In genomic region chr9:73104342-73104741, GRCh38 we compare ENCODE assay signal across 25 cellular contexts. TPM values are rescaled to one million over a fixed set of nuclear protein-coding genes. Genes with fewer than 3 reads are reported as not detected.
A peak's percentile ranks its signal among the peaks of the same experiment; 100 is the strongest.
DNase-seq lines count a peak whose midpoint lies in the region; ATAC-seq and TF ChIP-seq lines count a peak whose summit lies in the region.
"Had no signal": no experiment of that assay in that cellular context is flagged by ENCODE, and none has a peak within 500 bp of the region (broad histone marks: within the 10 kb centered on the region; RNA-seq: fewer than 3 reads in every experiment).

No MANE protein-coding gene starts in this region.

- H3K4me1 ChIP-seq in HCT116 (ENCODE audit: control insufficient read depth in 1 of 2, insufficient read depth in 2 of 2, low read length in 2 of 2): peaks cover 0 to 12% of the 10 kb centered on the region in 2 experiments; a peak in 2 of 4 replicates
- H3K4me1 ChIP-seq: BLaER1 treated with 17β-estradiol and CSF1 and Interleukin-3, amounts not matched to agents 10 nM and 100 nM; SJSA1 had no signal

- no TSS peak for BruUV-seq in HCT116 (replicated peaks; lab: Mats Ljungman, UMichigan)

- CTCF ChIA-PET in HCT116 (lab: Charles Lee): no interaction called here

- H3K9me3 ChIP-seq in HCT116 (ENCODE audit: control insufficient read depth in 1 of 2, insufficient read depth in 1 of 2, low read depth in 1 of 2, low read length in 2 of 2): no peaks in the 10 kb centered on the region
- H3K9me3 ChIP-seq: A549; BLaER1 treated with 17β-estradiol and CSF1 and Interleukin-3, amounts not matched to agents 10 nM and 100 nM; SJSA1 had no signal

- no peak overlapping the region for H3K27ac ChIP-seq in HCT116 (ENCODE audit: low read depth, low read length)
- H3K27ac ChIP-seq: BLaER1 treated with 17β-estradiol and CSF1 and Interleukin-3, amounts not matched to agents 10 nM and 100 nM; HL-60; SJSA1 had no signal

- DNase-seq in HCT116 (ENCODE audit: low read depth, low spot score) (no peak), dermis microvascular lymphatic vessel endothelial cell (ENCODE audit: low read depth in 2 of 2) (peak; percentile 31 to 35), neural crest cell (ENCODE audit: low read depth, low spot score) (no peak), retinal pigment epithelial cell (ENCODE audit: low read depth) (peak; percentile 80)
- DNase-seq: AML-193; CD4-positive, alpha-beta T cell; H7; HFFc6; Karpas-422; NCI-H1105; NCI-H1436 treated with DMSO at 0.1 percent for 48 hours; NCI-H187 treated with DMSO at 0.1 percent for 48 hours; NCI-H2171 treated with DMSO at 0.1 percent for 48 hours; NCI-H446; NCI-H524 treated with DMSO at 0.1 percent for 48 hours; NCI-H774; Right ventricle myocardium superior; RPMI8226 had no signal

- no peaks in the 10 kb centered on the region for H3K27me3 Mint-ChIP-seq in neural crest cell (ENCODE audit: low read depth)
- H3K27me3 Mint-ChIP-seq: CD4-positive, alpha-beta T cell had no signal

- H2AFZ ChIP-seq in HCT116 (ENCODE audit: low read depth, low read length, poor library complexity, severe bottlenecking): peak overlapping the region; percentile 23

- H3K9me2 ChIP-seq in HCT116 (ENCODE audit: insufficient read depth): no peaks in the 10 kb centered on the region

- TF ChIP-seq RAD21 in HCT116 (IDR thresholded peaks at IDR 0.05; ENCODE audit: low read depth): no peak

- H3K36me3 Mint-ChIP-seq in neural crest cell (ENCODE audit: low read depth): no peaks in the 10 kb centered on the region

- ATAC-seq in HCT116 (no peak), GM19467 (IDR thresholded peaks at IDR 0.05; ENCODE audit: unreplicated experiment) (no peak), HG03469 (IDR thresholded peaks at IDR 0.05; ENCODE audit: unreplicated experiment) (no peak), HG03439 (IDR thresholded peaks at IDR 0.05; ENCODE audit: unreplicated experiment) (no peak)
- ATAC-seq: A549 had no signal

- H3K27me3 ChIP-seq in HCT116 (ENCODE audit: insufficient read depth, low read length): no peaks in the 10 kb centered on the region
- H3K27me3 ChIP-seq: BLaER1 treated with 17β-estradiol and CSF1 and Interleukin-3, amounts not matched to agents 10 nM and 100 nM; SJSA1 had no signal

- no peaks in the 10 kb centered on the region for H3K79me2 ChIP-seq in HCT116 (ENCODE audit: insufficient read depth, low read length)

- POLR2A ChIA-PET in HCT116 (lab: Charles Lee): no interaction called here

- no peak overlapping the region for H3K9ac ChIP-seq in HCT116 (ENCODE audit: low read length)
- H3K9ac ChIP-seq: BLaER1 treated with 17β-estradiol and CSF1 and Interleukin-3, amounts not matched to agents 10 nM and 100 nM had no signal

- H3K4me3 Mint-ChIP-seq in neural crest cell: no peak overlapping the region
- H3K4me3 Mint-ChIP-seq: CD4-positive, alpha-beta T cell; HFFc6 had no signal

- no peaks in the 10 kb centered on the region for H4K20me1 ChIP-seq in HCT116 (ENCODE audit: insufficient read depth)
- H4K20me1 ChIP-seq: BLaER1 treated with 17β-estradiol and CSF1 and Interleukin-3, amounts not matched to agents 10 nM and 100 nM had no signal

- no peak for TF ChIP-seq CTCF in HCT116 (IDR thresholded peaks at IDR 0.05 in 2 of 3, conservative IDR thresholded peaks at IDR 0.05 in 1 of 3; ENCODE audit: borderline replicate concordance in 1 of 3, insufficient read depth in 1 of 3, low read depth in 2 of 3, low read length in 2 of 3)
- no peak for TF ChIP-seq CTCF in neural crest cell (conservative IDR thresholded peaks at IDR 0.05)
- TF ChIP-seq CTCF in retinal pigment epithelial cell (conservative IDR thresholded peaks at IDR 0.05; ENCODE audit: low read depth, low read length): no peak

- H3K4me3 ChIP-seq in HCT116 (replicated peaks in 1 of 2; ENCODE audit: low read depth in 1 of 2, low read length in 2 of 2) (no peak overlapping the region), retinal pigment epithelial cell (ENCODE audit: low read length) (no peak overlapping the region)
- H3K4me3 ChIP-seq: A549; BLaER1 treated with 17β-estradiol and CSF1 and Interleukin-3, amounts not matched to agents 10 nM and 100 nM; SJSA1 had no signal

- H3K36me3 ChIP-seq in HCT116 (ENCODE audit: control insufficient read depth in 1 of 2, insufficient read depth in 2 of 2, low read length in 2 of 2): no peaks in the 10 kb centered on the region
- H3K36me3 ChIP-seq: BLaER1 treated with 17β-estradiol and CSF1 and Interleukin-3, amounts not matched to agents 10 nM and 100 nM; SJSA1 had no signal

- intact Hi-C loops in HCT116 (cut with micrococcal nuclease): loop anchor here (5.0 kb wide), 1 partner anchor 77 kb away; no protein-coding TSS in a partner anchor

- RAD21 ChIA-PET in HCT116 (lab: Charles Lee; ENCODE audit: low non-redundant PET in 1 of 2, low total read pairs in 2 of 2, uncharacterized antibody in 2 of 2, unreplicated experiment in 2 of 2): no interaction called here

- H3K4me2 ChIP-seq in HCT116 (ENCODE audit: low read length): no peak overlapping the region
- H3K4me2 ChIP-seq: A549; BLaER1 treated with 17β-estradiol and CSF1 and Interleukin-3, amounts not matched to agents 10 nM and 100 nM had no signal

- H3K9me3 Mint-ChIP-seq in neural crest cell: peaks cover 2% of the 10 kb centered on the region
- H3K9me3 Mint-ChIP-seq: CD4-positive, alpha-beta T cell; HFFc6 had no signal

- no peaks in the 10 kb centered on the region for H3K4me1 Mint-ChIP-seq in neural crest cell

- H3K27ac Mint-ChIP-seq in neural crest cell (ENCODE audit: unreplicated experiment): peak overlapping the region; percentile 3
- H3K27ac Mint-ChIP-seq: CD4-positive, alpha-beta T cell; HFFc6 had no signal

- no peak for TF ChIP-seq POLR2A in HCT116 (IDR thresholded peaks at IDR 0.05; ENCODE audit: borderline replicate concordance, extremely low read depth, insufficient read depth, insufficient read length)

TF ChIP-seq in HCT116, 20 proteins besides CTCF, POLR2A, EP300 and RAD21:
- TF ChIP-seq, protein P1, sequence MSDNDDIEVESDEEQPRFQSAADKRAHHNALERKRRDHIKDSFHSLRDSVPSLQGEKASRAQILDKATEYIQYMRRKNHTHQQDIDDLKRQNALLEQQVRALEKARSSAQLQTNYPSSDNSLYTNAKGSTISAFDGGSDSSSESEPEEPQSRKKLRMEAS (IDR thresholded peaks at IDR 0.05): no peak
- TF ChIP-seq TCF7L2 (IDR thresholded peaks at IDR 0.05; ENCODE audit: borderline replicate concordance, extremely low read depth, insufficient read depth, insufficient read length) (no peak), SP1 (IDR thresholded peaks at IDR 0.05; ENCODE audit: low read depth) (no peak), YY1 (IDR thresholded peaks at IDR 0.05; ENCODE audit: extremely low read depth, insufficient replicate concordance, low read depth, low read length) (no peak), ELF1 (IDR thresholded peaks at IDR 0.05; ENCODE audit: borderline replicate concordance, low read depth) (no peak), EZH2 (IDR thresholded peaks at IDR 0.05) (no peak)
TF ChIP-seq in HCT116: peak in this region for 0.

RNA-seq across cellular contexts. Expression of gene ANXA1, which starts 47.3 kb away (rescaled TPM):
- total RNA-seq in HCT116 (2021; ENCODE audit: unreplicated experiment) (486 TPM), dermis microvascular lymphatic vessel endothelial cell (541 and 583 TPM in 2 replicates), neural crest cell (6.2 and 6.6 TPM in 2 replicates)
- polyA plus RNA-seq in HCT116 (2012): 380 and 384 TPM in 2 replicates

Comparison
In these comparisons a context has a peak if more than half of its experiments do, and no peak if none do; other contexts are left out.
1. DNase-seq: peak in dermis microvascular lymphatic vessel endothelial cell (2 of 2) and retinal pigment epithelial cell (single experiment); none in HCT116 (single experiment) and neural crest cell (single experiment).
2. RNA of gene ANXA1, which starts 47.3 kb away (total RNA-seq): 541 to 583 TPM in dermis microvascular lymphatic vessel endothelial cell and 486 TPM in HCT116 (single experiment); 6.2 to 6.6 TPM in neural crest cell; every median in the first group is over 10 times any median in the second.